ENCODE assay signal across 9 cellular contexts in the genomic region with DNA sequence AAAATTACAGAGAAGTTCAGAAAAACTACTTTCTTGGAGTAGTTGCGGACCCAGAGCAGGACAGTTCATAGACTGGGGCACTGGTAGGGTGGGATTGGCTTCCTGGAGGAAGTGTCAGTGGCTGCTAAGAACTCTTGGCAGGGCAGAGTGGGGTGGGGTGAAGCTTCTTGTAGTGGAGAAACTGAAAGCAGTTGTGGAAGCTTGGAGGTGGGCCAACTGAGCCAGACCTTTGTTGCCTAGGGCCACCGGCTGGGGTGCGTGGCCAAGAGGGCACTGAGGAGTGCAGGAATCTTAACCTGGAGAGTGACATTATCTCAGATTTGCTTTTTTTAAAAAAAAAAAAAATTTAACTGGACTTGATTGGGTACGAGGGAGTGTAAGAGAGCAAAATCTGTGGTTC. TPM values are rescaled to one million over a fixed set of nuclear protein-coding genes. Genes with fewer than 3 reads are reported as not detected.
DNase-seq lines count a peak whose midpoint lies in the region; ATAC-seq lines count a peak whose summit lies in the region.
"Had no signal": no experiment of that assay in that cellular context is flagged by ENCODE, and none has a peak within 500 bp of the region (broad histone marks: within the 10 kb centered on the region; RNA-seq: fewer than 3 reads in every experiment).

No MANE protein-coding gene starts in this region.

- no peaks in the 10 kb centered on the region for H3K36me3 ChIP-seq in CD8-positive, alpha-beta memory T cell (ENCODE audit: insufficient read depth, low read length)

- no peaks in the 10 kb centered on the region for H3K9me3 Mint-ChIP-seq in CD8-positive, alpha-beta memory T cell
- no peaks in the 10 kb centered on the region for H3K9me3 Mint-ChIP-seq in activated naive CD8-positive, alpha-beta T cell treated with anti-CD3 and anti-CD28 coated beads for 36 hours

- peaks cover 65 to 78% (median 76%) of the 10 kb centered on the region in 3 donors for H3K4me1 Mint-ChIP-seq in CD8-positive, alpha-beta memory T cell
- H3K4me1 Mint-ChIP-seq in activated naive CD8-positive, alpha-beta T cell treated with anti-CD3 and anti-CD28 coated beads for 36 hours: peaks cover 52% of the 10 kb centered on the region

- CTCF ChIA-PET in CD8-positive, alpha-beta memory T cell (lab: Charles Lee): interaction anchor here (1.2 to 1.4 kb wide), 2 partner anchors 72 to 118 kb away, joined by 3 read pairs; no protein-coding TSS in a partner anchor

- peak overlapping the region; percentile 48 for H3K4me3 ChIP-seq in CD8-positive, alpha-beta memory T cell (ENCODE audit: low read length)

- peaks cover 0 to 20% (median 0%) of the 10 kb centered on the region in 3 donors for H3K36me3 Mint-ChIP-seq in CD8-positive, alpha-beta memory T cell
- no peaks in the 10 kb centered on the region for H3K36me3 Mint-ChIP-seq in activated naive CD8-positive, alpha-beta T cell treated with anti-CD3 and anti-CD28 coated beads for 36 hours

- H3K4me3 Mint-ChIP-seq in CD8-positive, alpha-beta memory T cell: peak overlapping the region; percentile 81 to 100 (median 99)
- H3K4me3 Mint-ChIP-seq in activated naive CD8-positive, alpha-beta T cell treated with anti-CD3 and anti-CD28 coated beads for 36 hours: peak overlapping the region; percentile 74

- H3K27ac Mint-ChIP-seq in CD8-positive, alpha-beta memory T cell: peak overlapping the region; percentile 84 to 99 (median 96)
- H3K27ac Mint-ChIP-seq in activated naive CD8-positive, alpha-beta T cell treated with anti-CD3 and anti-CD28 coated beads for 36 hours: peak overlapping the region; percentile 52

- H3K27me3 ChIP-seq in CD8-positive, alpha-beta memory T cell (ENCODE audit: insufficient read depth, low read length, poor library complexity, severe bottlenecking): no peaks in the 10 kb centered on the region

- peaks cover 73% of the 10 kb centered on the region for H3K4me1 ChIP-seq in CD8-positive, alpha-beta memory T cell (ENCODE audit: insufficient read depth, low read length)

- POLR2A ChIA-PET in CD8-positive, alpha-beta memory T cell (lab: Charles Lee): interaction anchor here (0.6 kb wide), 1 partner anchor 50 kb away, joined by 3 read pairs; no protein-coding TSS in a partner anchor

- peak; percentile 47 to 75 (median 60) for DNase-seq in CD8-positive, alpha-beta memory T cell
- peak; percentile 83 for DNase-seq in OCI-M1 (lab: John Stamatoyannopoulos, UW)
- DNase-seq in activated naive CD8-positive, alpha-beta T cell treated with anti-CD3 and anti-CD28 coated beads for 36 hours: peak; percentile 58
- peak; percentile 30 for DNase-seq in inferior parietal cortex (ENCODE audit: extremely low spot score)
- DNase-seq in stimulated activated CD4-positive, alpha-beta T cell treated with anti-CD3 and anti-CD28 coated beads, Interleukin-4, amount 100 ng/mL, for 4 hours: peak; percentile 25 to 43
- DNase-seq in NCI-H446 treated with DMSO at 0.1 percent for 48 hours (lab: John Stamatoyannopoulos, UW): no peak
- no peak for DNase-seq in NCI-H526 treated with DMSO at 0.1 percent for 48 hours (lab: John Stamatoyannopoulos, UW)

- no peaks in the 10 kb centered on the region for H3K9me3 ChIP-seq in CD8-positive, alpha-beta memory T cell (ENCODE audit: low read length)

- no peaks in the 10 kb centered on the region for H3K27me3 Mint-ChIP-seq in CD8-positive, alpha-beta memory T cell
- H3K27me3 Mint-ChIP-seq in activated naive CD8-positive, alpha-beta T cell treated with anti-CD3 and anti-CD28 coated beads for 36 hours: no peaks in the 10 kb centered on the region

- peak; percentile 27 for ATAC-seq in GM21723 (IDR thresholded peaks at IDR 0.05; ENCODE audit: unreplicated experiment)

- peak overlapping the region; percentile 64 for H3K27ac ChIP-seq in CD8-positive, alpha-beta memory T cell (ENCODE audit: low read depth, low read length)

RNA-seq across cellular contexts. Expression of gene KAT2B, which starts 3.2 kb away (rescaled TPM):
- total RNA-seq in CD8-positive, alpha-beta memory T cell: 10 to 100 TPM; 48.7 to 48.8 TPM
- polyA plus RNA-seq in CD8-positive, alpha-beta memory T cell: 5.8 TPM
- 10 to 100 TPM; 11.7 to 17.0 TPM for total RNA-seq in activated naive CD8-positive, alpha-beta T cell treated with anti-CD3 and anti-CD28 coated beads for 36 hours

RNA-seq across cellular contexts. Expression of gene PP2D1, which starts 31.3 kb away (rescaled TPM):
- total RNA-seq in CD8-positive, alpha-beta memory T cell: not detected
- 0.46 TPM for polyA plus RNA-seq in CD8-positive, alpha-beta memory T cell
- total RNA-seq in activated naive CD8-positive, alpha-beta T cell treated with anti-CD3 and anti-CD28 coated beads for 36 hours: not detected
- total RNA-seq: glomerular endothelial cell had no signal

Comparison
In these comparisons a context has a peak if more than half of its experiments do, and no peak if none do; other contexts are left out.
1. DNase-seq: peak in CD8-positive, alpha-beta memory T cell (5 of 5), OCI-M1 (single experiment), activated naive CD8-positive, alpha-beta T cell treated with anti-CD3 and anti-CD28 coated beads for 36 hours (single experiment), inferior parietal cortex (single experiment) and stimulated activated CD4-positive, alpha-beta T cell treated with anti-CD3 and anti-CD28 coated beads, Interleukin-4, amount 100 ng/mL, for 4 hours (2 of 2); none in NCI-H446 treated with DMSO at 0.1 percent for 48 hours (single experiment) and NCI-H526 treated with DMSO at 0.1 percent for 48 hours (single experiment).